26 cellular contexts compared by ENCODE assay signal in the genomic region with DNA sequence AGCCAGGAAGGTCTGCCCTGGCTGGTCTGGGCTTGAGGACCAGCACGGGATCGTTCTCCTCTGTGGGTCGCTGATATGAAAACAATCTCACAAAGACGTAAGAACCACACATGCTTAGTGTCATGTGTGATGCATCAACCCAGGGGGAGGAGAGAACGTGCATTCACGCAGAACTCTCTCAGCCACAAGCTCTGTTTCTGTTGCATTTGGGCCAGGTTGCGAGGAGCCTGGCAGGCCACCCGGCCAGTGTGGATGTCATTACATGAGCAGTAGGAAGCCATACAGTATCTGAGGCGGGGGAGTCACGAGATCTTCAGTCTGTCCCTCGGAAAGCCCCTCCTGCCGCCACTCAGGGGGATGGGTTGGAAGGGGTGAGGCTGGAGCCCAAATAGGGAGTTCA. TPM values are rescaled to one million over a fixed set of nuclear protein-coding genes. Genes with fewer than 3 reads are reported as not detected.
DNase-seq lines count a peak whose midpoint lies in the region; ATAC-seq lines count a peak whose summit lies in the region.
"Had no signal": no experiment of that assay in that cellular context is flagged by ENCODE, and none has a peak within 500 bp of the region (broad histone marks: within the 10 kb centered on the region; RNA-seq: fewer than 3 reads in every experiment).

No MANE protein-coding gene starts in this region.

- intact Hi-C loops in Right ventricle myocardium inferior (cut with DNase I): no loop called here
- intact Hi-C loops in left ventricle myocardium superior (cut with micrococcal nuclease): no loop called here

- CTCF ChIA-PET in activated CD8-positive, alpha-beta memory T cell treated with anti-CD3 and anti-CD28 coated beads, Interleukin-2, amount 10 ng/mL, durations not matched to agents 7 days and 5 days (lab: Charles Lee): no interaction called here

- H3K9me3 ChIP-seq in neuronal stem cell (replicated peaks in 1 of 2; ENCODE audit: control insufficient read depth in 2 of 2, insufficient read depth in 1 of 2, low read depth in 1 of 2, low read length in 2 of 2): peaks cover 0 to 1% of the 10 kb centered on the region in 2 donors

- no peak overlapping the region for H3K4me3 ChIP-seq in neuronal stem cell (ENCODE audit: low read length in 2 of 2)
- H3K4me3 ChIP-seq: gastroesophageal sphincter, left lung, sigmoid colon, tibial artery had no signal

- no peak overlapping the region for H3K18ac ChIP-seq in neuronal stem cell (ENCODE audit: low read length)

- H4K91ac ChIP-seq in neuronal stem cell (ENCODE audit: low read depth, low read length, poor library complexity): no peak overlapping the region

- no peaks in the 10 kb centered on the region for H3K79me1 ChIP-seq in neuronal stem cell (ENCODE audit: low read depth, low read length)

- H3K36me3 ChIP-seq in neuronal stem cell (replicated peaks in 1 of 2; ENCODE audit: control insufficient read depth in 2 of 2, insufficient read depth in 2 of 2, low read length in 2 of 2): no peaks in the 10 kb centered on the region
- H3K36me3 ChIP-seq: gastroesophageal sphincter, left lung, sigmoid colon, tibial artery had no signal

- DNase-seq in Right ventricle myocardium inferior (ENCODE audit: missing footprints) (peak; percentile 13), left ventricle myocardium superior (no peak), fibroblast of gingiva (ENCODE audit: low read depth) (peak; percentile 25), neuronal stem cell (ENCODE audit: low spot score) (no peak)
- DNase-seq in activated CD8-positive, alpha-beta memory T cell treated with anti-CD3 and anti-CD28 coated beads, Interleukin-2, amount 10 ng/mL, durations not matched to agents 7 days and 5 days: no peak
- DNase-seq: activated CD8-positive, alpha-beta T cell treated with anti-CD3 and anti-CD28 coated beads for 36 hours; activated T-cell treated with anti-CD3 and anti-CD28 coated beads, Interleukin-2, amount 50 U/mL, for 4 hours; MM.1S; NCI-H146; NCI-H2171 treated with DMSO at 0.1 percent for 48 hours; NCI-H69; SHP77 treated with DMSO at 0.1 percent for 48 hours; stimulated activated naive CD4-positive, alpha-beta T cell treated with Interleukin-2 at 50 U/mL for 16 hours had no signal

- H3K4me1 ChIP-seq in neuronal stem cell (ENCODE audit: control insufficient read depth in 2 of 2, insufficient read depth in 1 of 2, low read depth in 1 of 2, low read length in 2 of 2): peaks cover 0 to 9% of the 10 kb centered on the region in 2 donors
- H3K4me1 ChIP-seq: gastroesophageal sphincter, left lung, sigmoid colon had no signal

- H3K23ac ChIP-seq in neuronal stem cell (ENCODE audit: low read depth, low read length, poor library complexity): no peak overlapping the region

- no peak overlapping the region for H3K27ac Mint-ChIP-seq in stimulated activated memory B cell treated with anti-CD40 and anti-IgM and Interleukin-4, amounts not matched to agents 10 μg/mL and 1 μg/mL and 100 μg/mL, for 72 hours
- no peak overlapping the region for H3K27ac Mint-ChIP-seq in activated CD8-positive, alpha-beta memory T cell treated with anti-CD3 and anti-CD28 coated beads, Interleukin-2, amount 10 ng/mL, durations not matched to agents 7 days and 5 days
- H3K27ac Mint-ChIP-seq: activated CD8-positive, alpha-beta T cell treated with anti-CD3 and anti-CD28 coated beads for 36 hours; activated naive CD4-positive, alpha-beta T cell treated with anti-CD3 and anti-CD28 coated beads, Interleukin-2, amount 50 U/mL, for 24 hours; dendritic cell treated with granulocyte-macrophage colony-stimulating factor and Interleukin-4, amounts not matched to agents 40 ng/mL and 50 ng/mL, for 4 days; T-helper 1 cell treated with Interleukin-12 subunit alpha and Interleukin-12 subunit beta and Interleukin-4 antibody, amounts not matched to agents 30 μg/mL and 1 μg/mL, for 36 hours had no signal

- no peak overlapping the region for H3K4me3 Mint-ChIP-seq in stimulated activated memory B cell treated with anti-CD40 and anti-IgM and Interleukin-4, amounts not matched to agents 10 μg/mL and 1 μg/mL and 100 μg/mL, for 72 hours
- H3K4me3 Mint-ChIP-seq in activated CD8-positive, alpha-beta memory T cell treated with anti-CD3 and anti-CD28 coated beads, Interleukin-2, amount 10 ng/mL, durations not matched to agents 7 days and 5 days: no peak overlapping the region
- H3K4me3 Mint-ChIP-seq: activated CD8-positive, alpha-beta T cell treated with anti-CD3 and anti-CD28 coated beads for 36 hours; activated naive CD4-positive, alpha-beta T cell treated with anti-CD3 and anti-CD28 coated beads, Interleukin-2, amount 50 U/mL, for 24 hours; activated T-cell treated with anti-CD3 and anti-CD28 coated beads, Interleukin-2, amount 50 U/mL, for 4 hours; dendritic cell treated with granulocyte-macrophage colony-stimulating factor and Interleukin-4, amounts not matched to agents 40 ng/mL and 50 ng/mL, for 4 days; IgD-negative memory B cell; T-helper 1 cell treated with Interleukin-12 subunit alpha and Interleukin-12 subunit beta and Interleukin-4 antibody, amounts not matched to agents 30 μg/mL and 1 μg/mL, for 36 hours had no signal

- H3K14ac ChIP-seq in neuronal stem cell (ENCODE audit: low read length): no peak overlapping the region

- H2BK12ac ChIP-seq in neuronal stem cell (ENCODE audit: low read length): no peak overlapping the region

- H2BK5ac ChIP-seq in neuronal stem cell (ENCODE audit: low read length): no peak overlapping the region

- H3K27me3 Mint-ChIP-seq in stimulated activated memory B cell treated with anti-CD40 and anti-IgM and Interleukin-4, amounts not matched to agents 10 μg/mL and 1 μg/mL and 100 μg/mL, for 72 hours: no peaks in the 10 kb centered on the region
- no peaks in the 10 kb centered on the region for H3K27me3 Mint-ChIP-seq in activated CD8-positive, alpha-beta memory T cell treated with anti-CD3 and anti-CD28 coated beads, Interleukin-2, amount 10 ng/mL, durations not matched to agents 7 days and 5 days
- H3K27me3 Mint-ChIP-seq: activated CD8-positive, alpha-beta T cell treated with anti-CD3 and anti-CD28 coated beads for 36 hours; activated naive CD4-positive, alpha-beta T cell treated with anti-CD3 and anti-CD28 coated beads, Interleukin-2, amount 50 U/mL, for 24 hours; dendritic cell treated with granulocyte-macrophage colony-stimulating factor and Interleukin-4, amounts not matched to agents 40 ng/mL and 50 ng/mL, for 4 days; IgD-negative memory B cell had no signal

- no peak overlapping the region for H3K4ac ChIP-seq in neuronal stem cell (ENCODE audit: low read length)

- H3K27me3 ChIP-seq in neuronal stem cell (ENCODE audit: control insufficient read depth in 3 of 3, insufficient read depth in 3 of 3, low read depth in 1 of 3, low read length in 3 of 3): peaks cover 0 to 18% (median 0%) of the 10 kb centered on the region in 3 experiments
- H3K27me3 ChIP-seq: gastroesophageal sphincter, left lung, sigmoid colon had no signal

- H3K9me3 Mint-ChIP-seq in stimulated activated memory B cell treated with anti-CD40 and anti-IgM and Interleukin-4, amounts not matched to agents 10 μg/mL and 1 μg/mL and 100 μg/mL, for 72 hours: peaks cover 8% of the 10 kb centered on the region
- peaks cover 2% of the 10 kb centered on the region for H3K9me3 Mint-ChIP-seq in activated CD8-positive, alpha-beta memory T cell treated with anti-CD3 and anti-CD28 coated beads, Interleukin-2, amount 10 ng/mL, durations not matched to agents 7 days and 5 days (ENCODE audit: low read depth)
- H3K9me3 Mint-ChIP-seq: activated naive CD4-positive, alpha-beta T cell treated with anti-CD3 and anti-CD28 coated beads, Interleukin-2, amount 50 U/mL, for 24 hours; activated T-cell treated with anti-CD3 and anti-CD28 coated beads, Interleukin-2, amount 50 U/mL, for 4 hours had no signal

- H3K4me1 Mint-ChIP-seq in stimulated activated memory B cell treated with anti-CD40 and anti-IgM and Interleukin-4, amounts not matched to agents 10 μg/mL and 1 μg/mL and 100 μg/mL, for 72 hours: no peaks in the 10 kb centered on the region
- peaks cover 3% of the 10 kb centered on the region for H3K4me1 Mint-ChIP-seq in activated CD8-positive, alpha-beta memory T cell treated with anti-CD3 and anti-CD28 coated beads, Interleukin-2, amount 10 ng/mL, durations not matched to agents 7 days and 5 days
- H3K4me1 Mint-ChIP-seq: activated naive CD4-positive, alpha-beta T cell treated with anti-CD3 and anti-CD28 coated beads, Interleukin-2, amount 50 U/mL, for 24 hours had no signal

- no peak overlapping the region for H2AFZ ChIP-seq in neuronal stem cell (ENCODE audit: low read length)

- WGBS in neuronal stem cell (ENCODE audit: extremely low coverage in 2 of 2, insufficient read length in 2 of 2, insufficient replicate concordance in 1 of 2), 2 donors: no CpG with 5 or more reads among the region's 12 CpGs

- H3K9ac ChIP-seq in neuronal stem cell (ENCODE audit: low read depth, low read length, poor library complexity): no peak overlapping the region

- no peak overlapping the region for H2BK15ac ChIP-seq in neuronal stem cell (ENCODE audit: low read length)

- ATAC-seq in Right ventricle myocardium inferior: no peak
- ATAC-seq in left ventricle myocardium superior: no peak
- ATAC-seq in GM21390 (IDR thresholded peaks at IDR 0.05; ENCODE audit: unreplicated experiment): no peak
- no peak for ATAC-seq in HG02588 (IDR thresholded peaks at IDR 0.05; ENCODE audit: unreplicated experiment)
- no peak for ATAC-seq in stimulated activated memory B cell treated with anti-CD40 and anti-IgM and Interleukin-4, amounts not matched to agents 10 μg/mL and 1 μg/mL and 100 μg/mL, for 72 hours
- ATAC-seq in activated CD8-positive, alpha-beta memory T cell treated with anti-CD3 and anti-CD28 coated beads, Interleukin-2, amount 10 ng/mL, durations not matched to agents 7 days and 5 days: no peak
- ATAC-seq: activated CD8-positive, alpha-beta T cell treated with anti-CD3 and anti-CD28 coated beads for 36 hours; activated T-cell treated with anti-CD3 and anti-CD28 coated beads, Interleukin-2, amount 50 U/mL, for 4 hours; gastroesophageal sphincter; left lung had no signal

- H3K27ac ChIP-seq in neuronal stem cell (replicated peaks; ENCODE audit: low read length): no peak overlapping the region
- H3K27ac ChIP-seq: C4-2B, gastroesophageal sphincter, left lung, sigmoid colon, tibial artery, VCaP had no signal

- peak overlapping the region; percentile 32 for H2AK5ac ChIP-seq in neuronal stem cell (ENCODE audit: low read depth, low read length)

- no peak overlapping the region for H3K4me2 ChIP-seq in neuronal stem cell (ENCODE audit: insufficient read depth, low read length, poor library complexity, severe bottlenecking)

- H4K8ac ChIP-seq in neuronal stem cell (ENCODE audit: low read depth, low read length): no peak overlapping the region

- no peak overlapping the region for H2BK120ac ChIP-seq in neuronal stem cell (ENCODE audit: low read depth, low read length)

- peaks cover 62% of the 10 kb centered on the region for H3K36me3 Mint-ChIP-seq in stimulated activated memory B cell treated with anti-CD40 and anti-IgM and Interleukin-4, amounts not matched to agents 10 μg/mL and 1 μg/mL and 100 μg/mL, for 72 hours
- H3K36me3 Mint-ChIP-seq in activated CD8-positive, alpha-beta memory T cell treated with anti-CD3 and anti-CD28 coated beads, Interleukin-2, amount 10 ng/mL, durations not matched to agents 7 days and 5 days: no peaks in the 10 kb centered on the region

RNA-seq across cellular contexts. Expression of a gene that starts 53.1 kb away (rescaled TPM):
- 0.32 TPM for total RNA-seq in Right ventricle myocardium inferior
- total RNA-seq in left ventricle myocardium superior: 0.35 TPM
- polyA plus RNA-seq in neuronal stem cell (2013, experiment 1 of 2): 0.08 TPM
- 0.11 TPM for polyA plus RNA-seq in neuronal stem cell (2013, experiment 2 of 2)
- total RNA-seq in activated CD8-positive, alpha-beta memory T cell treated with anti-CD3 and anti-CD28 coated beads, Interleukin-2, amount 10 ng/mL, durations not matched to agents 7 days and 5 days: under 1 TPM; 0.33 to 0.44 TPM

Comparison
In these comparisons a context has a peak if more than half of its experiments do, and no peak if none do; other contexts are left out.
1. DNase-seq: peak in Right ventricle myocardium inferior (single experiment) and fibroblast of gingiva (single experiment); none in left ventricle myocardium superior (single experiment), neuronal stem cell (single experiment) and activated CD8-positive, alpha-beta memory T cell treated with anti-CD3 and anti-CD28 coated beads, Interleukin-2, amount 10 ng/mL, durations not matched to agents 7 days and 5 days (single experiment).